ENCODE assay signal across 16 cellular contexts in genomic region chr1:43890815-43891214, GRCh38. TPM values are rescaled to one million over a fixed set of nuclear protein-coding genes. Genes with fewer than 3 reads are reported as not detected.
"Had no signal": no experiment of that assay in that cellular context is flagged by ENCODE, and none has a peak within 500 bp of the region (broad histone marks: within the 10 kb centered on the region; RNA-seq: fewer than 3 reads in every experiment).

No MANE protein-coding gene starts in this region.

- H3K27ac Mint-ChIP-seq: T-helper 2 cell treated with Interferon-gamma antibody and Interleukin-4, amounts not matched to agents 5 μg/mL and 100 μg/mL, for 36 hours had no signal

- H3K9me3 Mint-ChIP-seq: naive B cell; T-helper 2 cell treated with Interferon-gamma antibody and Interleukin-4, amounts not matched to agents 5 μg/mL and 100 μg/mL, for 36 hours had no signal

- DNase-seq: activated naive CD4-positive, alpha-beta T cell treated with Interleukin-2 at 50 U/mL for 16 hours; aorta; esophagus squamous epithelium; foreskin melanocyte; head of caudate nucleus; left colon; naive B cell; stimulated activated CD4-positive, alpha-beta T cell treated with anti-CD3 and anti-CD28 coated beads, Interleukin-1b, Interleukin-23, amount 100 ng/mL, for 48 hours; stomach; SW 1271; testis; upper lobe of left lung had no signal

- H3K4me1 Mint-ChIP-seq: naive B cell had no signal

- H3K4me3 ChIP-seq: esophagus squamous epithelium, lung, stomach, testis, upper lobe of left lung had no signal

- H3K4me3 Mint-ChIP-seq: naive B cell; T-helper 2 cell treated with Interferon-gamma antibody and Interleukin-4, amounts not matched to agents 5 μg/mL and 100 μg/mL, for 36 hours had no signal

- H3K27me3 Mint-ChIP-seq: naive B cell had no signal

- ATAC-seq: activated CD4-positive, CD25-positive, alpha-beta regulatory T cell treated with anti-CD3 and anti-CD28 coated beads, Interleukin-2, amount 50 U/mL, for 24 hours; left colon had no signal

RNA-seq across cellular contexts. Expression of gene ARTN, which starts 42.8 kb away (rescaled TPM):
- total RNA-seq: mononuclear cell had no signal
